In the genomic region with DNA sequence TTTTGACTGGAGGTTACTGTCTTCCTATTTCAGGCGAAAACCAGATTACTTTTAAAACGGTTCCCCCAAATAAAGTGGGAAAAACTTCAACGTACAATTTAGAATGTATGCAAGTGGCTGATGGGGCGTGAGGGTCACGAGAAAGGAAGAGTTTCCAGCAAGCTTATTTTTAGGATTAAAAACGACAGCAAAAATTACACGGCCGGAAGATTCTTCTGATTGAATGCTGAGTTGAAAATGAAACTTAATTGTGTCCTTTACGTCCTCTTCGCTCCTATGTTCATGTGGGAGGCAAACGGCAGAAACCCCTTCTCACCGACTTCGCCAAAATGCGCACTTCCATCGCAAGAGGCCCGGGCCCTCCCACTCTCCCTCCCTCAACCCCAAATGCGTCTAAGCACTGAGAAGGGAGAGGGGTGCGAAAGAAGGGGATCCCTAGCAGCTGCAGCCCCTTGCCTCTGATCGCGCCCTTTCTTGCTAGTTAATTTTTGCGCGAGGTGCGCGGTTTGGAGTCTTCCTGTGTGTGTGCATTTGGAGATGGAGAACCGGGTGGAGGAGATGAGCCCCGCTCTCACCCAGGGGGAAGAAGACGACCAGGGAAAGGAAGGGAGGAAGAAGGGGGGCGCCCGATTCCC, we compare ENCODE assay signal across 8 cellular contexts. TPM values are rescaled to one million over a fixed set of nuclear protein-coding genes. Genes with fewer than 3 reads are reported as not detected.
DNase-seq lines count a peak whose midpoint lies in the region; ATAC-seq, FAIRE-seq and TF ChIP-seq lines count a peak whose summit lies in the region.

No MANE protein-coding gene starts in this region.

- H3K27ac Mint-ChIP-seq in T-helper 17 cell = peak overlapping the region; percentile 98

- ATAC-seq in GM19397 (IDR thresholded peaks at IDR 0.05; ENCODE audit: unreplicated experiment) (peak; percentile 8), T-helper 17 cell (peak; percentile 42), gastrocnemius medialis (peak; percentile 46 to 56)

- H3K9me3 ChIP-seq in T-helper 17 cell (ENCODE audit: control insufficient read depth, low read length, poor library complexity, severe bottlenecking) = no peaks in the 10 kb centered on the region
- H3K9me3 ChIP-seq in gastrocnemius medialis = no peaks in the 10 kb centered on the region

- H3K4me1 Mint-ChIP-seq in T-helper 17 cell = peaks cover 35% of the 10 kb centered on the region

- intact Hi-C loops in gastrocnemius medialis (cut with DNase I; ENCODE audit: low total_unique reads) = loop anchor here (2.0 to 10.0 kb wide), 4 partner anchors 41 to 658 kb away; a partner anchor contains a TSS

- H3K36me3 ChIP-seq in gastrocnemius medialis = no peaks in the 10 kb centered on the region

- peak; percentile 54 for DNase-seq in Ammon's horn (ENCODE audit: low spot score)
- DNase-seq in HTR-8/SVneo (ENCODE audit: insufficient read length, low spot score) = peak; percentile 19
- DNase-seq in T-helper 17 cell = peak; percentile 29 to 52 (median 42)
- no peak for DNase-seq in astrocyte of the cerebellum (ENCODE audit: low read depth)
- DNase-seq in gastrocnemius medialis = peak in 1 of 2 donors; percentile 13
- no peak for DNase-seq in NCI-H1436 treated with DMSO at 0.1 percent for 48 hours (lab: John Stamatoyannopoulos, UW)

- H3K27me3 ChIP-seq in gastrocnemius medialis = no peaks in the 10 kb centered on the region

- H3K27ac ChIP-seq in gastrocnemius medialis = peak overlapping the region; percentile 75 to 83 (median 78)

- H3K4me3 ChIP-seq in astrocyte of the cerebellum (ENCODE audit: low read depth, low read length) (peak overlapping the region; percentile 87), iPS-11a (ENCODE audit: low read depth, low read length) (peak overlapping the region; percentile 82), gastrocnemius medialis (peak overlapping the region; percentile 66 to 89 (median 84))

- H3K4me3 Mint-ChIP-seq in T-helper 17 cell = peak overlapping the region; percentile 98

- H3K36me3 Mint-ChIP-seq in T-helper 17 cell (ENCODE audit: low read depth) = peaks cover 5% of the 10 kb centered on the region

- no peaks in the 10 kb centered on the region for H3K27me3 Mint-ChIP-seq in T-helper 17 cell

- H3K4me1 ChIP-seq in gastrocnemius medialis = peaks cover 4 to 7% of the 10 kb centered on the region in 2 donors

- TF ChIP-seq POLR2A in gastrocnemius medialis (IDR thresholded peaks at IDR 0.05) = no peak

- no peak for FAIRE-seq in HTR-8/SVneo (lab: Jason Lieb, UNC)

- TF ChIP-seq CTCF in astrocyte of the cerebellum (IDR thresholded peaks at IDR 0.05; ENCODE audit: low read depth, low read length, missing control alignments) (no peak), gastrocnemius medialis (IDR thresholded peaks at IDR 0.05 in 4 of 5, conservative IDR thresholded peaks at IDR 0.05 in 1 of 5) (no peak)

- in situ Hi-C loops in astrocyte of the cerebellum (cut with HindIII; ENCODE audit: low sequenced_read_pairs) = no loop called here
- in situ Hi-C loops in gastrocnemius medialis (cut with MboI; ENCODE audit: low sequenced_read_pairs in 4 of 4) = no loop called here

RNA-seq across cellular contexts. Expression of a gene that starts 0.6 kb away (rescaled TPM):
- 100 to 1,000 TPM; 150 to 170 TPM for total RNA-seq in T-helper 17 cell
- total RNA-seq in gastrocnemius medialis = 10 to 100 TPM; 14.5 to 30.3 (median 22.4) TPM

Comparison
In these comparisons a context has a peak if more than half of its experiments do, and no peak if none do; other contexts are left out.
1. DNase-seq: peak in Ammon's horn (single experiment), HTR-8/SVneo (single experiment) and T-helper 17 cell (3 of 3); none in astrocyte of the cerebellum (single experiment) and NCI-H1436 treated with DMSO at 0.1 percent for 48 hours (single experiment).
2. RNA of a gene that starts 0.6 kb away (total RNA-seq): 150 to 170 TPM in T-helper 17 cell; 14.5 to 30.3 TPM in gastrocnemius medialis; every median in the first group is over 4 times any median in the second.
3. Peak in every context shown above with its lines, with median percentiles within 50 percentile points of each other: ATAC-seq and H3K4me3 ChIP-seq.